Comparison of ENCODE assay signal across 1 cellular context in genomic region chr2:182649316-182649715, GRCh38.
A peak's percentile ranks its signal among the peaks of the same experiment; 100 is the strongest.
TF ChIP-seq lines count a peak whose summit lies in the region.

No MANE protein-coding gene starts in this region.

TF ChIP-seq in HepG2, 621 proteins besides CTCF, POLR2A, EP300 and RAD21 (continued from another document):
- TF ChIP-seq, protein P1, sequence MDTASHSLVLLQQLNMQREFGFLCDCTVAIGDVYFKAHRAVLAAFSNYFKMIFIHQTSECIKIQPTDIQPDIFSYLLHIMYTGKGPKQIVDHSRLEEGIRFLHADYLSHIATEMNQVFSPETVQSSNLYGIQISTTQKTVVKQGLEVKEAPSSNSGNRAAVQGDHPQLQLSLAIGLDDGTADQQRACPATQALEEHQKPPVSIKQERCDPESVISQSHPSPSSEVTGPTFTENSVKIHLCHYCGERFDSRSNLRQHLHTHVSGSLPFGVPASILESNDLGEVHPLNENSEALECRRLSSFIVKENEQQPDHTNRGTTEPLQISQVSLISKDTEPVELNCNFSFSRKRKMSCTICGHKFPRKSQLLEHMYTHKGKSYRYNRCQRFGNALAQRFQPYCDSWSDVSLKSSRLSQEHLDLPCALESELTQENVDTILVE (CRISPR knock-in tag; IDR thresholded peaks at IDR 0.05), result peak; percentile 23; the same call in 1 of the 2 replicates
- peak; percentile 80 for TF ChIP-seq STAG1 (CRISPR knock-in tag; IDR thresholded peaks at IDR 0.05)
- no peak for TF ChIP-seq IRF1 (CRISPR knock-in tag; IDR thresholded peaks at IDR 0.05; ENCODE audit: low read depth)
- no peak for TF ChIP-seq SUZ12 (IDR thresholded peaks at IDR 0.05; ENCODE audit: low read depth, low read length)
- peak; percentile 67; the same call in 1 of the 2 replicates for TF ChIP-seq SMC3 (IDR thresholded peaks at IDR 0.05; ENCODE audit: low read length)
- peak; percentile 26; the same call in 1 of the 2 replicates for TF ChIP-seq ZMYM4 (CRISPR knock-in tag; IDR thresholded peaks at IDR 0.05)
- no peak for TF ChIP-seq NCOA2 (CRISPR knock-in tag; IDR thresholded peaks at IDR 0.05)
- TF ChIP-seq, protein P2, sequence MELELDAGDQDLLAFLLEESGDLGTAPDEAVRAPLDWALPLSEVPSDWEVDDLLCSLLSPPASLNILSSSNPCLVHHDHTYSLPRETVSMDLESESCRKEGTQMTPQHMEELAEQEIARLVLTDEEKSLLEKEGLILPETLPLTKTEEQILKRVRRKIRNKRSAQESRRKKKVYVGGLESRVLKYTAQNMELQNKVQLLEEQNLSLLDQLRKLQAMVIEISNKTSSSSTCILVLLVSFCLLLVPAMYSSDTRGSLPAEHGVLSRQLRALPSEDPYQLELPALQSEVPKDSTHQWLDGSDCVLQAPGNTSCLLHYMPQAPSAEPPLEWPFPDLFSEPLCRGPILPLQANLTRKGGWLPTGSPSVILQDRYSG (CRISPR knock-in tag; IDR thresholded peaks at IDR 0.05), result no peak
- no peak for TF ChIP-seq KAT8 (CRISPR knock-in tag; IDR thresholded peaks at IDR 0.05)
- 0 out of 2 replicates have a peak, but pooled peaks have one; percentile 31 for TF ChIP-seq ZSCAN31 (CRISPR knock-in tag; IDR thresholded peaks at IDR 0.05; ENCODE audit: low read depth)
- TF ChIP-seq ZNF652 (CRISPR knock-in tag; IDR thresholded peaks at IDR 0.05; ENCODE audit: borderline replicate concordance, low read depth), result no peak
- peak; percentile 53; the same call in 1 of the 2 replicates for TF ChIP-seq ZNF770 (CRISPR knock-in tag; IDR thresholded peaks at IDR 0.05)
- TF ChIP-seq, protein P3, sequence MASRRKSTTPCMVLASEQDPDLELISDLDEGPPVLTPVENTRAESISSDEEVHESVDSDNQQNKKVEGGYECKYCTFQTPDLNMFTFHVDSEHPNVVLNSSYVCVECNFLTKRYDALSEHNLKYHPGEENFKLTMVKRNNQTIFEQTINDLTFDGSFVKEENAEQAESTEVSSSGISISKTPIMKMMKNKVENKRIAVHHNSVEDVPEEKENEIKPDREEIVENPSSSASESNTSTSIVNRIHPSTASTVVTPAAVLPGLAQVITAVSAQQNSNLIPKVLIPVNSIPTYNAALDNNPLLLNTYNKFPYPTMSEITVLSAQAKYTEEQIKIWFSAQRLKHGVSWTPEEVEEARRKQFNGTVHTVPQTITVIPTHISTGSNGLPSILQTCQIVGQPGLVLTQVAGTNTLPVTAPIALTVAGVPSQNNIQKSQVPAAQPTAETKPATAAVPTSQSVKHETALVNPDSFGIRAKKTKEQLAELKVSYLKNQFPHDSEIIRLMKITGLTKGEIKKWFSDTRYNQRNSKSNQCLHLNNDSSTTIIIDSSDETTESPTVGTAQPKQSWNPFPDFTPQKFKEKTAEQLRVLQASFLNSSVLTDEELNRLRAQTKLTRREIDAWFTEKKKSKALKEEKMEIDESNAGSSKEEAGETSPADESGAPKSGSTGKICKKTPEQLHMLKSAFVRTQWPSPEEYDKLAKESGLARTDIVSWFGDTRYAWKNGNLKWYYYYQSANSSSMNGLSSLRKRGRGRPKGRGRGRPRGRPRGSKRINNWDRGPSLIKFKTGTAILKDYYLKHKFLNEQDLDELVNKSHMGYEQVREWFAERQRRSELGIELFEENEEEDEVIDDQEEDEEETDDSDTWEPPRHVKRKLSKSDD (CRISPR knock-in tag; IDR thresholded peaks at IDR 0.05; ENCODE audit: low read depth), result no peak
- TF ChIP-seq, protein P4, sequence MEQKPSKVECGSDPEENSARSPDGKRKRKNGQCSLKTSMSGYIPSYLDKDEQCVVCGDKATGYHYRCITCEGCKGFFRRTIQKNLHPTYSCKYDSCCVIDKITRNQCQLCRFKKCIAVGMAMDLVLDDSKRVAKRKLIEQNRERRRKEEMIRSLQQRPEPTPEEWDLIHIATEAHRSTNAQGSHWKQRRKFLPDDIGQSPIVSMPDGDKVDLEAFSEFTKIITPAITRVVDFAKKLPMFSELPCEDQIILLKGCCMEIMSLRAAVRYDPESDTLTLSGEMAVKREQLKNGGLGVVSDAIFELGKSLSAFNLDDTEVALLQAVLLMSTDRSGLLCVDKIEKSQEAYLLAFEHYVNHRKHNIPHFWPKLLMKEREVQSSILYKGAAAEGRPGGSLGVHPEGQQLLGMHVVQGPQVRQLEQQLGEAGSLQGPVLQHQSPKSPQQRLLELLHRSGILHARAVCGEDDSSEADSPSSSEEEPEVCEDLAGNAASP (CRISPR knock-in tag; IDR thresholded peaks at IDR 0.05; ENCODE audit: borderline replicate concordance), result no peak
- no peak for TF ChIP-seq SOX6 (IDR thresholded peaks at IDR 0.05)
- no peak for TF ChIP-seq SOX6 (CRISPR knock-in tag; IDR thresholded peaks at IDR 0.05)
- peak; percentile 44 for TF ChIP-seq TEAD3 (CRISPR knock-in tag; optimal IDR thresholded peaks at IDR 0.05; ENCODE audit: borderline replicate concordance)
- TF ChIP-seq FOSL1 (CRISPR knock-in tag; IDR thresholded peaks at IDR 0.05; ENCODE audit: borderline replicate concordance), result no peak
- TF ChIP-seq, protein P5, sequence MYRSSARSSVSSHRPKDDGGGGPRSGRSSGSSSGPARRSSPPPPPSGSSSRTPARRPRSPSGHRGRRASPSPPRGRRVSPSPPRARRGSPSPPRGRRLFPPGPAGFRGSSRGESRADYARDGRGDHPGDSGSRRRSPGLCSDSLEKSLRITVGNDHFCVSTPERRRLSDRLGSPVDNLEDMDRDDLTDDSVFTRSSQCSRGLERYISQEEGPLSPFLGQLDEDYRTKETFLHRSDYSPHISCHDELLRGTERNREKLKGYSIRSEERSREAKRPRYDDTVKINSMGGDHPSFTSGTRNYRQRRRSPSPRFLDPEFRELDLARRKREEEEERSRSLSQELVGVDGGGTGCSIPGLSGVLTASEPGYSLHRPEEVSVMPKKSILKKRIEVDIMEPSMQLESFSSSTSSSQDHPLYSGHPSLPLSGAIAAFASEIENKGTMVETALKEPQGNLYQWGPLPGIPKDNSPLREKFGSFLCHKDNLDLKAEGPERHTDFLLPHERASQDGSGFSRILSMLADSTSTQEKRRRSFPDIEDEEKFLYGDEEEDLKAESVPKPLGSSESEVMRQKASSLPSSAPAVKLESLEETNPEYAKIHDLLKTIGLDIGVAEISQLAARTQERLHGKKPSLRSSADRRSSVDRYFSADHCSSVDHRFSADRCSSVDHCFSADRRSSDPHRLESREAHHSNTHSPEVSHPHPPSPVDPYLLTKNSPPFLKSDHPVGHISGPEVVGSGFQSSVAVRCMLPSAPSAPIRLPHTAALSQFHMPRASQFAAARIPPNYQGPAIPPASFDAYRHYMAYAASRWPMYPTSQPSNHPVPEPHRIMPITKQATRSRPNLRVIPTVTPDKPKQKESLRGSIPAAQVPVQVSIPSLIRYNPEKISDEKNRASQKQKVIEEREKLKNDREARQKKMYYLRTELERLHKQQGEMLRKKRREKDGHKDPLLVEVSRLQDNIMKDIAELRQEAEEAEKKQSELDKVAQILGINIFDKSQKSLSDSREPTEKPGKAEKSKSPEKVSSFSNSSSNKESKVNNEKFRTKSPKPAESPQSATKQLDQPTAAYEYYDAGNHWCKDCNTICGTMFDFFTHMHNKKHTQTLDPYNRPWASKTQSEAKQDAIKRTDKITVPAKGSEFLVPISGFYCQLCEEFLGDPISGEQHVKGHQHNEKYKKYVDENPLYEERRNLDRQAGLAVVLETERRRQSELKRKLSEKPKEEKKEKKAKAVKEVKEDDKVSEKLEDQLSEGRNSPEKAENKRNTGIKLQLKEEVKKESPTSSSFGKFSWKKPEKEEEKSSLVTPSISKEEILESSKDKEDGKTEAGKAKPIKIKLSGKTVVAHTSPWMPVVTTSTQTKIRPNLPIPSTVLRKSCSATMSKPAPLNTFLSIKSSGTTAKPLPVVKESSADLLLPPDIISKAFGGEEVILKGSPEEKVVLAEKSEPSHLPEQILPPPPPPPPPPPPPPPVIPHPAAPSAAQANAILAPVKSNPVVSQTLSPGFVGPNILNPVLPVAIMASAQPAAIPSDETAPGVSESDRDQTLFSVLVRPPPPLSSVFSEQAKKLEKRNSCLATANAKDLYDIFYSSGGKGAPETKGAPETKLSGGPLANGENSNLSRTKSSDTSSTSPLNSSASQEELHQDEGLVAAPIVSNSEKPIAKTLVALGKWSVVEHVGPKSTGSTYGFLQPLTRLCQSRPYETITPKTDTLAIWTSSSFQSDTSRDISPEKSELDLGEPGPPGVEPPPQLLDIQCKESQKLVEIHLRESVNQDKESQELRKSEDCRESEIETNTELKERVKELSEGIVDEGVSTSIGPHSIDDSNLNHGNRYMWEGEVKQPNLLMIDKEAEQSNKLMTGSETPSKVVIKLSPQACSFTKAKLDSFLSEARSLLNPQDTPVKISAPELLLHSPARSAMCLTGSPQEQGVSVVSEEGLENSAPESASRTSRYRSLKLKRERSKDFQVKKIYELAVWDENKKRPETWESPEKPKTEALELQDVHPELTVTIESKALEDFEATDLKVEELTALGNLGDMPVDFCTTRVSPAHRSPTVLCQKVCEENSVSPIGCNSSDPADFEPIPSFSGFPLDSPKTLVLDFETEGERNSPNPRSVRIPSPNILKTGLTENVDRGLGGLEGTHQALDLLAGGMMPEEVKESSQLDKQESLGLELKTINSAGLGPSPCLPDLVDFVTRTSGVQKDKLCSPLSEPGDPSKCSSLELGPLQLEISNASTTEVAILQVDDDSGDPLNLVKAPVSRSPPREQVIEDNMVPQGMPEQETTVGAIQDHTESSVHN (CRISPR knock-in tag; IDR thresholded peaks at IDR 0.05), result no peak
- TF ChIP-seq ZNF646 (CRISPR knock-in tag; IDR thresholded peaks at IDR 0.05), result peak; percentile 47; the same call in 1 of the 2 replicates
